21 cellular contexts compared by ENCODE assay signal in the genomic region with DNA sequence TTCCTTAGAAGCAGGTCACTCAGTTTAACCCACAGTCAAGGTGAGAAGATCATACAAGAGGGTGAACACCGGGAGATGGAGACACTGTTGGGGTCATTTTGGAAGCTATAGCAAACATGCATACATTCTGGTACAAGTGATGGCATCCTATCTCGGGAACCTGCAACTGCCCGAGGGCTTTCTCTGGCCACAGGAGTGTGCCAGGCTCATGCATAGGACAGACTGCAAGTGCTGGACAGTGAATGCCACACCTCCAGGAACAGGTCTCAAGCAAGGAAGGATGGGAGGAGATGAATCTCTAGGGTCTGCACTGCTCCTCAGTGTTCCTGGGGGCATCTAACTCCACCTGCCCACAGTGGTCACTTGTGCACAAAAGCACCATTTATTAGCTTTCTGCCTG.
DNase-seq lines count a peak whose midpoint lies in the region; ATAC-seq, FAIRE-seq and TF ChIP-seq lines count a peak whose summit lies in the region.
"Had no signal": no experiment of that assay in that cellular context is flagged by ENCODE, and none has a peak within 500 bp of the region (broad histone marks: within the 10 kb centered on the region; RNA-seq: fewer than 3 reads in every experiment).

No MANE protein-coding gene starts in this region.

- DNase-seq in cardiac muscle cell (ENCODE audit: low read depth in 1 of 2, low spot score in 1 of 2) (no peak), cardiac septum (ENCODE audit: low spot score) (no peak), bronchial epithelial cell (ENCODE audit: low read depth) (no peak)
- DNase-seq: 8988T; ACHN; BE2C; C1 segment of cervical spinal cord; CD4-positive, alpha-beta memory T cell; CD4-positive, CD25-positive, alpha-beta regulatory T cell; CD8-positive, alpha-beta memory T cell; COR-L47; DMS79 treated with DMSO at 0.1 percent for 48 hours; GF-D8 had no signal

- no peaks in the 10 kb centered on the region for H3K9me3 ChIP-seq in cardiac muscle cell (ENCODE audit: low read depth)
- H3K9me3 ChIP-seq: BE2C, BLaER1 had no signal

- peaks cover 27% of the 10 kb centered on the region for H3K4me1 ChIP-seq in cardiac muscle cell (ENCODE audit: low read depth)

- peak overlapping the region; percentile 14 for H3K27ac ChIP-seq in cardiac muscle cell
- H3K27ac ChIP-seq: BLaER1 had no signal

- intact Hi-C loops in cardiac septum (cut with DNase I), result no loop called here

- no peaks in the 10 kb centered on the region for H3K27me3 ChIP-seq in cardiac muscle cell
- H3K27me3 ChIP-seq in bronchial epithelial cell (ENCODE audit: control insufficient read depth, insufficient read depth, low read length), result no peaks in the 10 kb centered on the region
- H3K27me3 ChIP-seq: BE2C, BLaER1 had no signal

- ATAC-seq in GM21423 (IDR thresholded peaks at IDR 0.05; ENCODE audit: unreplicated experiment) (no peak), HG02884 (IDR thresholded peaks at IDR 0.05; ENCODE audit: unreplicated experiment) (no peak)

- no peak overlapping the region for H3K4me3 ChIP-seq in cardiac muscle cell
- no peak overlapping the region for H3K4me3 ChIP-seq in bronchial epithelial cell (ENCODE audit: low read depth, low read length)
- H3K4me3 ChIP-seq: BLaER1 had no signal

- peak; percentile 85 for FAIRE-seq in bronchial epithelial cell (lab: Jason Lieb, UNC)
- FAIRE-seq: A204.1, D721Med, G401.6, GM12891, GM19239 had no signal

- H3K36me3 ChIP-seq in cardiac muscle cell (no peaks in the 10 kb centered on the region), bronchial epithelial cell (ENCODE audit: control insufficient read depth, insufficient read depth, low read length) (no peaks in the 10 kb centered on the region)
- H3K36me3 ChIP-seq: BE2C, BLaER1 had no signal

- TF ChIP-seq CTCF in cardiac muscle cell (IDR thresholded peaks at IDR 0.05; ENCODE audit: low read depth, low read length) (no peak), bronchial epithelial cell (IDR thresholded peaks at IDR 0.05; ENCODE audit: insufficient read depth, low read length, severe bottlenecking) (no peak)
